8 cellular contexts compared by ENCODE assay signal in genomic region chr1:154960446-154961136, GRCh38. TPM values are rescaled to one million over a fixed set of nuclear protein-coding genes. Genes with fewer than 3 reads are reported as not detected.
A peak's percentile ranks its signal among the peaks of the same experiment; 100 is the strongest.
DNase-seq lines count a peak whose midpoint lies in the region; TF ChIP-seq lines count a peak whose summit lies in the region.

No MANE protein-coding gene starts in this region.

- no peaks in the 10 kb centered on the region for H3K9me3 ChIP-seq in SJCRH30 (replicated peaks)
- H3K9me3 ChIP-seq in esophagus muscularis mucosa, result no peaks in the 10 kb centered on the region
- no peaks in the 10 kb centered on the region for H3K9me3 ChIP-seq in prostate gland

- TF ChIP-seq POLR2A in esophagus muscularis mucosa (IDR thresholded peaks at IDR 0.05; ENCODE audit: low read depth) (no peak), prostate gland (IDR thresholded peaks at IDR 0.05) (no peak)

- no peak for TF ChIP-seq CTCF in esophagus muscularis mucosa (IDR thresholded peaks at IDR 0.05)
- no peak for TF ChIP-seq CTCF in prostate gland (IDR thresholded peaks at IDR 0.05)

- H3K4me1 ChIP-seq in SJCRH30 (peaks cover 14% of the 10 kb centered on the region), esophagus muscularis mucosa (peaks cover 35 to 66% (median 59%) of the 10 kb centered on the region in 4 donors), prostate gland (replicated peaks) (peaks cover 16% of the 10 kb centered on the region)

- WGBS in esophagus muscularis mucosa, result 39% methylated on average over 10 of the region's 10 CpGs
- 25% methylated on average over 10 of the region's 10 CpGs for WGBS in prostate gland

- H3K4me3 ChIP-seq in GM08714 (ENCODE audit: low read length), result peak overlapping the region; percentile 86
- H3K4me3 ChIP-seq in SJCRH30, result peak overlapping the region; percentile 91
- H3K4me3 ChIP-seq in esophagus muscularis mucosa, result peak overlapping the region; percentile 80 to 96 (median 90)
- H3K4me3 ChIP-seq in prostate gland, result peak overlapping the region; percentile 70 to 88

- H3K27ac ChIP-seq in SJCRH30 (no peak overlapping the region), esophagus muscularis mucosa (replicated peaks in 1 of 4) (peak overlapping the region; percentile 95 to 99 (median 98)), prostate gland (peak overlapping the region; percentile 98 to 99)

- DNase-seq in SJCRH30 (no peak), esophagus muscularis mucosa (ENCODE audit: extremely low spot score) (no peak), prostate gland (ENCODE audit: low spot score) (no peak), NCI-H2081 treated with DMSO at 0.1 percent for 48 hours (lab: John Stamatoyannopoulos, UW) (no peak), islet precursor cell (no peak), iPS-NIHi11 (ENCODE audit: low spot score) (no peak), germinal center (ENCODE audit: low spot score) (no peak)

- no peak for TF ChIP-seq EP300 in esophagus muscularis mucosa (IDR thresholded peaks at IDR 0.05)

- H3K27me3 ChIP-seq in SJCRH30 (no peaks in the 10 kb centered on the region), esophagus muscularis mucosa (no peaks in the 10 kb centered on the region), prostate gland (replicated peaks; ENCODE audit: insufficient read depth) (no peaks in the 10 kb centered on the region)

- intact Hi-C loops in esophagus muscularis mucosa (cut with DNase I), result loop anchor here (5.0 kb wide), 3 partner anchors 37 to 102 kb away; partner anchors contain the start of gene EFNA4
- intact Hi-C loops in prostate gland (cut with DNase I), result loop anchor here (5.0 kb wide), 2 partner anchors 37 to 92 kb away; partner anchors contain the start of gene ADAM15

- H3K36me3 ChIP-seq in SJCRH30 (peaks cover 13% of the 10 kb centered on the region), esophagus muscularis mucosa (peaks cover 16 to 50% (median 47%) of the 10 kb centered on the region in 4 donors), prostate gland (peaks cover 0 to 7% of the 10 kb centered on the region in 2 donors)

RNA-seq across cellular contexts. Expression of gene PYGO2, which starts 1.0 kb away (rescaled TPM):
- total RNA-seq in SJCRH30 (2014; rRNA removed; shearing (Covaris generic)), result 29.4 and 29.8 TPM in 2 replicates
- total RNA-seq in esophagus muscularis mucosa (10 to 100 TPM; 20.2 to 35.3 (median 27.7) TPM), prostate gland (10 to 100 TPM; 44.1 to 44.6 TPM)

RNA-seq across cellular contexts. Expression of gene PBXIP1, which starts 4.7 kb away (rescaled TPM):
- total RNA-seq in SJCRH30 (2014; rRNA removed; shearing (Covaris generic)), result 40.2 TPM in 2 replicates
- total RNA-seq in esophagus muscularis mucosa (100 to 1,000 TPM; 192 to 309 (median 238) TPM), prostate gland (100 to 1,000 TPM; 113 to 140 TPM)

RNA-seq across cellular contexts. Expression of gene SHC1, which starts 10.0 kb away (rescaled TPM):
- total RNA-seq in SJCRH30 (2014; rRNA removed; shearing (Covaris generic)), result 102 and 110 TPM in 2 replicates
- total RNA-seq in esophagus muscularis mucosa (100 to 1,000 TPM in 1 of 4 donors, 10 to 100 TPM in 3; 60.6 to 101 (median 93.4) TPM), prostate gland (10 to 100 TPM; 85.0 to 97.2 TPM)

RNA-seq across cellular contexts. Expression of gene CKS1B, which starts 13.9 kb away (rescaled TPM):
- 299 and 303 TPM in 2 replicates for total RNA-seq in SJCRH30 (2014; rRNA removed; shearing (Covaris generic))
- total RNA-seq in esophagus muscularis mucosa (10 to 100 TPM; 11.6 to 21.5 (median 18.8) TPM), prostate gland (10 to 100 TPM; 33.5 to 47.5 TPM)

RNA-seq across cellular contexts. Expression of gene FLAD1, which starts 22.6 kb away (rescaled TPM):
- 25.6 and 28.0 TPM in 2 replicates for total RNA-seq in SJCRH30 (2014; rRNA removed; shearing (Covaris generic))
- total RNA-seq in esophagus muscularis mucosa (10 to 100 TPM; 19.5 to 29.6 (median 23.0) TPM), prostate gland (10 to 100 TPM; 31.5 to 35.3 TPM)
